ENCODE assay signal across 15 cellular contexts in genomic region chr1:200336111-200336845, GRCh38.
A peak's percentile ranks its signal among the peaks of the same experiment; 100 is the strongest.
DNase-seq lines count a peak whose midpoint lies in the region; ATAC-seq and TF ChIP-seq lines count a peak whose summit lies in the region.
"Had no signal": no experiment of that assay in that cellular context is flagged by ENCODE, and none has a peak within 500 bp of the region (broad histone marks: within the 10 kb centered on the region; RNA-seq: fewer than 3 reads in every experiment).

No MANE protein-coding gene starts in this region.

- intact Hi-C loops in MCF 10A (cut with micrococcal nuclease): no loop called here
- intact Hi-C loops in breast epithelium (cut with DNase I; ENCODE audit: low total_unique reads): no loop called here
- intact Hi-C loops in lower leg skin (cut with DNase I; ENCODE audit: low total_unique reads): no loop called here

- H3K79me2 ChIP-seq in SU-DHL-6 (ENCODE audit: insufficient read depth, low read length): no peaks in the 10 kb centered on the region

- CTCF ChIA-PET in MCF 10A (lab: Yijun Ruan, JAX): interaction anchor here (0.7 to 1.5 kb wide), 3 partner anchors 17 to 651 kb away, joined by 3 to 4 read pairs (median 3); no protein-coding TSS in a partner anchor

- POLR2A ChIA-PET in MCF 10A (lab: Yijun Ruan, JAX): interaction anchor here (0.6 kb wide), 1 partner anchor 364 kb away, joined by 4 read pairs; no protein-coding TSS in a partner anchor

- H3F3A ChIP-seq in SU-DHL-6 (ENCODE audit: insufficient read depth): no peaks in the 10 kb centered on the region

- peaks cover 14% of the 10 kb centered on the region for H3K4me1 Mint-ChIP-seq in MCF 10A (ENCODE audit: insufficient read depth, unreplicated experiment)

- ATAC-seq in foreskin keratinocyte (peak; percentile 72), HG03469 (IDR thresholded peaks at IDR 0.05; ENCODE audit: unreplicated experiment) (no peak)
- ATAC-seq: heart right ventricle had no signal

- H3K27ac Mint-ChIP-seq in MCF 10A (ENCODE audit: low read depth, unreplicated experiment): peak overlapping the region; percentile 82
- H3K27ac Mint-ChIP-seq: dendritic cell treated with granulocyte-macrophage colony-stimulating factor and Interleukin-4, amounts not matched to agents 40 ng/mL and 50 ng/mL, for 4 days had no signal

- H3K4me1 ChIP-seq in breast epithelium: no peaks in the 10 kb centered on the region
- H3K4me1 ChIP-seq in foreskin keratinocyte: peaks cover 25% of the 10 kb centered on the region
- H3K4me1 ChIP-seq: uterus had no signal

- TF ChIP-seq CTCF in MCF 10A (IDR thresholded peaks at IDR 0.05; ENCODE audit: unreplicated experiment) (no peak), breast epithelium (IDR thresholded peaks at IDR 0.05) (no peak), SU-DHL-6 (IDR thresholded peaks at IDR 0.05; ENCODE audit: insufficient read depth, low read length, poor library complexity, severe bottlenecking) (no peak), foreskin keratinocyte (conservative IDR thresholded peaks at IDR 0.05) (no peak), lower leg skin (IDR thresholded peaks at IDR 0.05) (no peak)

- no peaks in the 10 kb centered on the region for H3K27me3 Mint-ChIP-seq in MCF 10A (ENCODE audit: insufficient read depth, unreplicated experiment)
- H3K27me3 Mint-ChIP-seq: dendritic cell treated with granulocyte-macrophage colony-stimulating factor and Interleukin-4, amounts not matched to agents 40 ng/mL and 50 ng/mL, for 4 days had no signal

- H2AFZ ChIP-seq in SU-DHL-6 (ENCODE audit: low read depth, low read length, severe bottlenecking): peak overlapping the region; percentile 15

- no peaks in the 10 kb centered on the region for H4K20me1 ChIP-seq in SU-DHL-6 (ENCODE audit: low read depth, low read length)

- H3K9me3 Mint-ChIP-seq in MCF 10A (ENCODE audit: unreplicated experiment): no peaks in the 10 kb centered on the region
- H3K9me3 Mint-ChIP-seq: dendritic cell treated with granulocyte-macrophage colony-stimulating factor and Interleukin-4, amounts not matched to agents 40 ng/mL and 50 ng/mL, for 4 days had no signal

- H3K9me3 ChIP-seq in breast epithelium (no peaks in the 10 kb centered on the region), SU-DHL-6 (ENCODE audit: insufficient read depth, low read length) (no peaks in the 10 kb centered on the region)
- H3K9me3 ChIP-seq: heart right ventricle, uterus had no signal

- H3K36me3 Mint-ChIP-seq in MCF 10A (ENCODE audit: insufficient read depth, unreplicated experiment): no peaks in the 10 kb centered on the region

- H3K27ac ChIP-seq in breast epithelium: peak overlapping the region in 1 of 2 donors; percentile 44
- 0 out of 2 replicates have a peak overlapping the region, but pooled peaks have one; percentile 8 for H3K27ac ChIP-seq in SU-DHL-6 (ENCODE audit: low read depth, low read length)
- no peak overlapping the region for H3K27ac ChIP-seq in foreskin keratinocyte
- H3K27ac ChIP-seq: uterus, WERI-Rb-1 had no signal

- no peak overlapping the region for H3K9ac ChIP-seq in SU-DHL-6 (ENCODE audit: low read length)

- H3K9me2 ChIP-seq in SU-DHL-6 (replicated peaks; ENCODE audit: insufficient read depth, low read length): no peaks in the 10 kb centered on the region

- H3K4me3 Mint-ChIP-seq in MCF 10A (ENCODE audit: unreplicated experiment): no peak overlapping the region
- H3K4me3 Mint-ChIP-seq: dendritic cell treated with granulocyte-macrophage colony-stimulating factor and Interleukin-4, amounts not matched to agents 40 ng/mL and 50 ng/mL, for 4 days had no signal

- DNase-seq in MCF 10A (ENCODE audit: unreplicated experiment) (peak; percentile 64), breast epithelium (ENCODE audit: low spot score in 2 of 2) (no peak), foreskin keratinocyte (peak in 1 of 2 donors; percentile 69), lower leg skin (ENCODE audit: low spot score in 2 of 2) (no peak), NCI-H1092 treated with DMSO at 0.1 percent for 48 hours (lab: John Stamatoyannopoulos, UW) (no peak), cerebellum (ENCODE audit: low spot score) (no peak)
- DNase-seq: activated T-cell treated with anti-CD3 and anti-CD28 coated beads, Interleukin-2, amount 50 U/mL, for 48 hours; heart right ventricle; midbrain; NCI-H1417; uterus; WERI-Rb-1 had no signal

- H3K27me3 ChIP-seq in breast epithelium: no peaks in the 10 kb centered on the region
- no peaks in the 10 kb centered on the region for H3K27me3 ChIP-seq in SU-DHL-6 (ENCODE audit: low read length)
- H3K27me3 ChIP-seq in foreskin keratinocyte: no peaks in the 10 kb centered on the region
- H3K27me3 ChIP-seq: heart right ventricle, uterus had no signal

- H3K36me3 ChIP-seq in breast epithelium (no peaks in the 10 kb centered on the region), SU-DHL-6 (ENCODE audit: low read length) (no peaks in the 10 kb centered on the region)
- H3K36me3 ChIP-seq: heart right ventricle, uterus, WERI-Rb-1 had no signal

- no peak for TF ChIP-seq POLR2A in breast epithelium (IDR thresholded peaks at IDR 0.05)
- TF ChIP-seq POLR2A in lower leg skin (IDR thresholded peaks at IDR 0.05): no peak

- H3K4me3 ChIP-seq in breast epithelium (no peak overlapping the region), SU-DHL-6 (ENCODE audit: insufficient read depth, low read length, poor library complexity, severe bottlenecking) (no peak overlapping the region), lower leg skin (ENCODE audit: low read depth, poor library complexity, severe bottlenecking) (no peak overlapping the region)
- H3K4me3 ChIP-seq: heart right ventricle, uterus had no signal

- WGBS in lower leg skin, 2 donors: 55 to 62% methylated on average over 4 of the region's 4 CpGs

- no TSS peak for BruUV-seq in MCF 10A (replicated peaks; lab: Mats Ljungman, UMichigan)

- no peak overlapping the region for H3K4me2 ChIP-seq in SU-DHL-6 (ENCODE audit: low read depth, low read length, poor library complexity, severe bottlenecking)
